In genomic region chr17:82231312-82231561, GRCh38 we compare ENCODE assay signal across 8 cellular contexts. TPM values are rescaled to one million over a fixed set of nuclear protein-coding genes. Genes with fewer than 3 reads are reported as not detected.
DNase-seq lines count a peak whose midpoint lies in the region; ATAC-seq and TF ChIP-seq lines count a peak whose summit lies in the region.

No MANE protein-coding gene starts in this region.

- H3K27ac Mint-ChIP-seq in HFFc6, result no peak overlapping the region
- no peak overlapping the region for H3K27ac Mint-ChIP-seq in MCF 10A (ENCODE audit: low read depth, unreplicated experiment)
- H3K27ac Mint-ChIP-seq in type B pancreatic cell, result no peak overlapping the region

- DNase-seq in HFFc6 (no peak), MCF 10A (ENCODE audit: unreplicated experiment) (no peak), type B pancreatic cell (ENCODE audit: extremely low spot score, unreplicated experiment) (no peak), medulla oblongata (ENCODE audit: extremely low spot score) (no peak)
- no peak for DNase-seq in stimulated activated CD8-positive, alpha-beta memory T cell treated with anti-CD3 and anti-CD28 coated beads, Interleukin-4, amount 100 ng/mL, for 48 hours

- H3K9me3 Mint-ChIP-seq in HFFc6 (no peaks in the 10 kb centered on the region), MCF 10A (ENCODE audit: unreplicated experiment) (no peaks in the 10 kb centered on the region), type B pancreatic cell (no peaks in the 10 kb centered on the region)

- peak overlapping the region; percentile 72 to 78 for H3K27ac ChIP-seq in liver (ENCODE audit: low read depth in 1 of 2, low read length in 2 of 2)

- peak overlapping the region in 1 of 2 donors; percentile 21 for H3K9ac ChIP-seq in liver (ENCODE audit: low read depth in 1 of 2, low read length in 2 of 2)

- no TSS peak for BruUV-seq in MCF 10A (replicated peaks; lab: Mats Ljungman, UMichigan)

- no peaks in the 10 kb centered on the region for H3K27me3 ChIP-seq in liver (ENCODE audit: control insufficient read depth in 4 of 4, insufficient read depth in 4 of 4, low read length in 3 of 4)

- whole genome bisulfite sequencing in liver, result 3% methylated on average over 18 of the region's 18 CpGs

- H3K4me1 ChIP-seq in liver (ENCODE audit: control insufficient read depth in 4 of 4, insufficient read depth in 4 of 4, low read length in 3 of 4), result peaks cover 8 to 33% (median 16%) of the 10 kb centered on the region in 4 donors

- TF ChIP-seq RAD21 in liver (IDR thresholded peaks at IDR 0.05), result no peak

- TF ChIP-seq CTCF in HFFc6 (IDR thresholded peaks at IDR 0.05), result no peak; the same call in 1 of the 2 replicates
- TF ChIP-seq CTCF in MCF 10A (IDR thresholded peaks at IDR 0.05; ENCODE audit: unreplicated experiment), result no peak
- no peak for TF ChIP-seq CTCF in liver (IDR thresholded peaks at IDR 0.05; ENCODE audit: low read depth, low read length, missing input control)
- TF ChIP-seq CTCF in type B pancreatic cell (conservative IDR thresholded peaks at IDR 0.05), result peak; percentile 49

- ATAC-seq in HG03521 (IDR thresholded peaks at IDR 0.05; ENCODE audit: unreplicated experiment), result no peak
- no peak for ATAC-seq in HG02840 (IDR thresholded peaks at IDR 0.05; ENCODE audit: low FRiP score, unreplicated experiment)

- H3K4me3 Mint-ChIP-seq in HFFc6, result peak overlapping the region; percentile 47
- peak overlapping the region; percentile 84 for H3K4me3 Mint-ChIP-seq in MCF 10A (ENCODE audit: unreplicated experiment)
- H3K4me3 Mint-ChIP-seq in type B pancreatic cell, result no peak overlapping the region

- CTCF ChIA-PET in MCF 10A (lab: Yijun Ruan, JAX), result interaction anchor here (0.6 kb wide), 1 partner anchor 1101 kb away, joined by 3 read pairs; no protein-coding TSS in a partner anchor

- H3K36me3 Mint-ChIP-seq in HFFc6 (ENCODE audit: low read depth), result peaks cover 6% of the 10 kb centered on the region
- peaks cover 33% of the 10 kb centered on the region for H3K36me3 Mint-ChIP-seq in MCF 10A (ENCODE audit: insufficient read depth, unreplicated experiment)
- no peaks in the 10 kb centered on the region for H3K36me3 Mint-ChIP-seq in type B pancreatic cell

- intact Hi-C loops in MCF 10A (cut with micrococcal nuclease), result no loop called here

- no peaks in the 10 kb centered on the region for H3K36me3 ChIP-seq in liver (ENCODE audit: control insufficient read depth in 4 of 4, insufficient read depth in 3 of 4, low read depth in 1 of 4, low read length in 3 of 4)

- peak overlapping the region in 1 of 3 donors; percentile 57 for H3K4me3 ChIP-seq in liver (ENCODE audit: low read depth in 1 of 3, low read length in 3 of 3)

- POLR2A ChIA-PET in MCF 10A (lab: Yijun Ruan, JAX), result interaction anchor here (0.7 to 4.5 kb wide), 5 partner anchors 10 to 299 kb away, joined by 3 to 66 read pairs (median 9); no protein-coding TSS in a partner anchor

- H3K4me1 Mint-ChIP-seq in HFFc6 (ENCODE audit: low read depth), result 0 out of 2 replicates have a peak, but pooled peaks cover 6% of the 10 kb centered on the region
- H3K4me1 Mint-ChIP-seq in MCF 10A (ENCODE audit: insufficient read depth, unreplicated experiment), result no peaks in the 10 kb centered on the region
- H3K4me1 Mint-ChIP-seq in type B pancreatic cell (ENCODE audit: unreplicated experiment), result peaks cover 6% of the 10 kb centered on the region

- peaks cover 9% of the 10 kb centered on the region for H3K27me3 Mint-ChIP-seq in HFFc6 (ENCODE audit: insufficient read depth)
- no peaks in the 10 kb centered on the region for H3K27me3 Mint-ChIP-seq in MCF 10A (ENCODE audit: insufficient read depth, unreplicated experiment)
- H3K27me3 Mint-ChIP-seq in type B pancreatic cell, result peaks cover 9% of the 10 kb centered on the region

- H3K9me3 ChIP-seq in liver (ENCODE audit: control insufficient read depth in 4 of 4, low read length in 3 of 4), result no peaks in the 10 kb centered on the region

TF ChIP-seq in liver, 16 proteins besides CTCF, POLR2A, EP300 and RAD21:
- no peak for TF ChIP-seq HNF4A (conservative IDR thresholded peaks at IDR 0.05)
- TF ChIP-seq SP1 (IDR thresholded peaks at IDR 0.05), result no peak
- TF ChIP-seq MAX (IDR thresholded peaks at IDR 0.05), result no peak
- TF ChIP-seq RXRA (IDR thresholded peaks at IDR 0.05), result no peak
- TF ChIP-seq EGR1 (IDR thresholded peaks at IDR 0.05; ENCODE audit: low read depth in 2 of 2), result no peak
- TF ChIP-seq JUND (IDR thresholded peaks at IDR 0.05), result no peak
- TF ChIP-seq FOXA1 (IDR thresholded peaks at IDR 0.05), result no peak
- no peak for TF ChIP-seq FOXA2 (IDR thresholded peaks at IDR 0.05)
- no peak for TF ChIP-seq HNF4G (IDR thresholded peaks at IDR 0.05)
- no peak for TF ChIP-seq REST (IDR thresholded peaks at IDR 0.05)
- no peak for TF ChIP-seq TAF1 (conservative IDR thresholded peaks at IDR 0.05)
- no peak for TF ChIP-seq ZBTB33 (IDR thresholded peaks at IDR 0.05)
- no peak for TF ChIP-seq ATF3 (IDR thresholded peaks at IDR 0.05)
- TF ChIP-seq GABPA (IDR thresholded peaks at IDR 0.05 in 1 of 2, conservative IDR thresholded peaks at IDR 0.05 in 1 of 2), result no peak
- TF ChIP-seq YY1 (IDR thresholded peaks at IDR 0.05), result no peak
- TF ChIP-seq NR2F2 (IDR thresholded peaks at IDR 0.05), result no peak

RNA-seq across cellular contexts. Expression of gene SLC16A3, which starts 2.4 kb away (rescaled TPM):
- 100 to 1,000 TPM; 475 to 624 (median 523) TPM for total RNA-seq in HFFc6 (2021; fragmentation: NEBNext Ultra II Directional; extraction: Animal tissue kit (Norgen Biotek cat#: 25700))
- total RNA-seq in MCF 10A (2022) (268 and 350 TPM in 2 replicates), liver (10 to 100 TPM in 1 of 2 donors, 1 to 10 TPM in 1; 9.2 to 10.5 TPM), type B pancreatic cell (ENCODE audit: low replicate concordance) (27.8 and 29.8 TPM in 2 replicates)
- 1 to 10 TPM; 1.1 to 8.4 TPM for polyA plus RNA-seq in liver

RNA-seq across cellular contexts. Expression of gene CCDC57, which starts 18.6 kb away (rescaled TPM):
- 10 to 100 TPM; 12.8 to 15.6 (median 13.6) TPM for total RNA-seq in HFFc6 (2021; fragmentation: NEBNext Ultra II Directional; extraction: Animal tissue kit (Norgen Biotek cat#: 25700))
- total RNA-seq in MCF 10A (2022) (86.8 and 87.3 TPM in 2 replicates), liver (10 to 100 TPM in 1 of 2 donors, 1 to 10 TPM in 1; 5.4 to 13.6 TPM), type B pancreatic cell (ENCODE audit: low replicate concordance) (33.5 and 58.7 TPM in 2 replicates)
- polyA plus RNA-seq in liver, result 10 to 100 TPM in 1 of 2 donors, 1 to 10 TPM in 1; 9.8 to 19.1 TPM

RNA-seq across cellular contexts. Expression of gene CSNK1D, which starts 42.3 kb away (rescaled TPM):
- 100 to 1,000 TPM; 116 to 128 (median 118) TPM for total RNA-seq in HFFc6 (2021; fragmentation: NEBNext Ultra II Directional; extraction: Animal tissue kit (Norgen Biotek cat#: 25700))
- 191 and 193 TPM in 2 replicates for total RNA-seq in MCF 10A (2022)
- total RNA-seq in liver, result 10 to 100 TPM; 22.0 to 49.0 TPM
- 10 to 100 TPM; 29.0 to 39.3 TPM for polyA plus RNA-seq in liver
- total RNA-seq in type B pancreatic cell (ENCODE audit: low replicate concordance), result 176 and 184 TPM in 2 replicates
